In the genomic region with DNA sequence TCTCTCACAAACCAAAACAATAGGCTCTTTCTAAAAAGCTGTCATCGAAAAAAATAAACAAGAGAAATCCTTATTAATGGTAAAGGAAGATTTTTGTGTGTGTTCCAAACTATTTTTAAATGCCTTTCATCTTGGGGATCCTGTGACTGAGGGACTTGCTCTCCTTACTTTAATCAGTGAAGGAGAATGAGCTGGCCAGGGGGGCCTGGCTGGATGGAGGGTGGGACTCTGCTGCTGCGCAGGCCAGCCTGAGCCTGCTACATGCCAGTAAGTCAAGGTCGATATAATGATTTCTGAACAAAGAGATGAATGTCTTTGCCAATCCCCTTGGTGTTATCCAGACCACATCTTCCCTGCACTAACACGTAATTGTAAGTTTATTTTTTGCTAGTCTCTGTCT, we compare ENCODE assay signal across 30 cellular contexts.
"Had no signal": no experiment of that assay in that cellular context is flagged by ENCODE, and none has a peak within 500 bp of the region (broad histone marks: within the 10 kb centered on the region; RNA-seq: fewer than 3 reads in every experiment).

No MANE protein-coding gene starts in this region.

- H3K4me3 Mint-ChIP-seq: activated CD4-positive, alpha-beta memory T cell treated with anti-CD3 and anti-CD28 coated beads for 36 hours; activated CD4-positive, alpha-beta T cell treated with anti-CD3 and anti-CD28 coated beads, Interleukin-2, amount 10 ng/mL, durations not matched to agents 24 days and 14 days; activated naive CD4-positive, alpha-beta T cell treated with anti-CD3 and anti-CD28 coated beads, Interleukin-2, amount 10 ng/mL, durations not matched to agents 7 days and 5 days; activated naive CD8-positive, alpha-beta T cell treated with anti-CD3 and anti-CD28 coated beads, Interleukin-2, amount 10 ng/mL, durations not matched to agents 7 days and 5 days; activated T-cell treated with anti-CD3 and anti-CD28 coated beads, Interleukin-2, amount 50 U/mL, for 24 hours; natural killer cell; stimulated activated effector memory CD8-positive, alpha-beta T cell treated with anti-CD3 and anti-CD28 coated beads, Interleukin-12 subunit alpha, Interleukin-12 subunit beta, amount 100 ng/mL, for 72 hours; stimulated activated naive CD8-positive, alpha-beta T cell treated with anti-CD3 and anti-CD28 coated beads, Interleukin-15, Interleukin-2, amounts not matched to agents 100 ng/mL and 50 ng/mL, for 24 hours; T-helper 1 cell treated with Interleukin-12 subunit alpha and Interleukin-12 subunit beta and Interleukin-4 antibody, amounts not matched to agents 30 μg/mL and 1 μg/mL, for 36 hours; type B pancreatic cell had no signal

- H3K36me3 ChIP-seq: colonic mucosa, esophagus squamous epithelium, pancreas, prostate gland, thoracic aorta, uterus had no signal

- H3K27ac ChIP-seq: colonic mucosa, epithelial cell of prostate, esophagus squamous epithelium, pancreas, prostate gland, thoracic aorta, uterus had no signal

- H3K4me3 ChIP-seq: colonic mucosa, esophagus squamous epithelium, pancreas, prostate gland, thoracic aorta, uterus had no signal

- H3K36me3 Mint-ChIP-seq: activated CD4-positive, alpha-beta memory T cell treated with anti-CD3 and anti-CD28 coated beads for 36 hours; activated naive CD4-positive, alpha-beta T cell treated with anti-CD3 and anti-CD28 coated beads, Interleukin-2, amount 10 ng/mL, durations not matched to agents 7 days and 5 days; activated naive CD8-positive, alpha-beta T cell treated with anti-CD3 and anti-CD28 coated beads, Interleukin-2, amount 10 ng/mL, durations not matched to agents 7 days and 5 days; stimulated activated effector memory CD8-positive, alpha-beta T cell treated with anti-CD3 and anti-CD28 coated beads, Interleukin-12 subunit alpha, Interleukin-12 subunit beta, amount 100 ng/mL, for 72 hours; type B pancreatic cell had no signal

- H3K27ac Mint-ChIP-seq: activated CD4-positive, alpha-beta memory T cell treated with anti-CD3 and anti-CD28 coated beads for 36 hours; activated CD4-positive, alpha-beta T cell treated with anti-CD3 and anti-CD28 coated beads, Interleukin-2, amount 10 ng/mL, durations not matched to agents 24 days and 14 days; activated naive CD8-positive, alpha-beta T cell treated with anti-CD3 and anti-CD28 coated beads, Interleukin-2, amount 10 ng/mL, durations not matched to agents 7 days and 5 days; activated T-cell treated with anti-CD3 and anti-CD28 coated beads, Interleukin-2, amount 50 U/mL, for 24 hours; natural killer cell; stimulated activated effector memory CD8-positive, alpha-beta T cell treated with anti-CD3 and anti-CD28 coated beads, Interleukin-12 subunit alpha, Interleukin-12 subunit beta, amount 100 ng/mL, for 72 hours; stimulated activated naive CD8-positive, alpha-beta T cell treated with anti-CD3 and anti-CD28 coated beads, Interleukin-15, Interleukin-2, amounts not matched to agents 100 ng/mL and 50 ng/mL, for 24 hours; T-helper 1 cell treated with Interleukin-12 subunit alpha and Interleukin-12 subunit beta and Interleukin-4 antibody, amounts not matched to agents 30 μg/mL and 1 μg/mL, for 36 hours; type B pancreatic cell had no signal

- ATAC-seq: left cardiac atrium; natural killer cell; pancreas; sciatic nerve; stimulated activated effector memory CD8-positive, alpha-beta T cell treated with anti-CD3 and anti-CD28 coated beads, Interleukin-12 subunit alpha, Interleukin-12 subunit beta, amount 100 ng/mL, for 72 hours had no signal

- H3K9me3 ChIP-seq: colonic mucosa, esophagus squamous epithelium, pancreas, prostate gland, thoracic aorta, uterus had no signal

- DNase-seq: activated CD4-positive, alpha-beta memory T cell treated with anti-CD3 and anti-CD28 coated beads for 36 hours; activated CD4-positive, alpha-beta T cell treated with anti-CD3 and anti-CD28 coated beads, Interleukin-2, amount 10 ng/mL, durations not matched to agents 24 days and 14 days; activated CD4-positive, CD25-positive, alpha-beta regulatory T cell treated with anti-CD3 and anti-CD28 coated beads, Interleukin-2, amount 50 U/mL, for 72 hours; activated CD8-positive, alpha-beta memory T cell treated with anti-CD3 and anti-CD28 coated beads, Interleukin-2, amount 50 U/mL, for 48 hours; activated gamma-delta T cell; activated naive CD4-positive, alpha-beta T cell treated with anti-CD3 and anti-CD28 coated beads, Interleukin-2, amount 10 ng/mL, durations not matched to agents 7 days and 5 days; activated naive CD8-positive, alpha-beta T cell treated with anti-CD3 and anti-CD28 coated beads, Interleukin-2, amount 10 ng/mL, durations not matched to agents 7 days and 5 days; activated T-cell treated with anti-CD3 and anti-CD28 coated beads, Interleukin-2, amount 50 U/mL, for 24 hours; amniotic stem cell; colonic mucosa; effector CD8-positive, alpha-beta T cell; esophagus squamous epithelium; left cardiac atrium; midbrain; natural killer cell; pancreas; retina; small intestine; stimulated activated CD4-positive, alpha-beta T cell treated with anti-CD3 and anti-CD28 coated beads, Interleukin-4, amount 100 ng/mL, for 24 hours; SW 1271; T-helper 9 cell; uterus had no signal

- H3K4me1 Mint-ChIP-seq: activated CD4-positive, alpha-beta T cell treated with anti-CD3 and anti-CD28 coated beads, Interleukin-2, amount 10 ng/mL, durations not matched to agents 24 days and 14 days; activated naive CD4-positive, alpha-beta T cell treated with anti-CD3 and anti-CD28 coated beads, Interleukin-2, amount 10 ng/mL, durations not matched to agents 7 days and 5 days; natural killer cell; stimulated activated effector memory CD8-positive, alpha-beta T cell treated with anti-CD3 and anti-CD28 coated beads, Interleukin-12 subunit alpha, Interleukin-12 subunit beta, amount 100 ng/mL, for 72 hours had no signal

- H3K4me1 ChIP-seq: colonic mucosa, esophagus squamous epithelium, pancreas, prostate gland, uterus had no signal

- H3K27me3 Mint-ChIP-seq: activated CD4-positive, alpha-beta memory T cell treated with anti-CD3 and anti-CD28 coated beads for 36 hours; activated CD4-positive, alpha-beta T cell treated with anti-CD3 and anti-CD28 coated beads, Interleukin-2, amount 10 ng/mL, durations not matched to agents 24 days and 14 days; activated naive CD4-positive, alpha-beta T cell treated with anti-CD3 and anti-CD28 coated beads, Interleukin-2, amount 10 ng/mL, durations not matched to agents 7 days and 5 days; activated naive CD8-positive, alpha-beta T cell treated with anti-CD3 and anti-CD28 coated beads, Interleukin-2, amount 10 ng/mL, durations not matched to agents 7 days and 5 days; activated T-cell treated with anti-CD3 and anti-CD28 coated beads, Interleukin-2, amount 50 U/mL, for 24 hours; stimulated activated naive CD8-positive, alpha-beta T cell treated with anti-CD3 and anti-CD28 coated beads, Interleukin-15, Interleukin-2, amounts not matched to agents 100 ng/mL and 50 ng/mL, for 24 hours; type B pancreatic cell had no signal

- H3K27me3 ChIP-seq: colonic mucosa, esophagus squamous epithelium, pancreas, uterus had no signal

- H3K9me3 Mint-ChIP-seq: stimulated activated naive CD8-positive, alpha-beta T cell treated with anti-CD3 and anti-CD28 coated beads, Interleukin-15, Interleukin-2, amounts not matched to agents 100 ng/mL and 50 ng/mL, for 24 hours; T-helper 1 cell treated with Interleukin-12 subunit alpha and Interleukin-12 subunit beta and Interleukin-4 antibody, amounts not matched to agents 30 μg/mL and 1 μg/mL, for 36 hours; type B pancreatic cell had no signal
